In genomic region chr19:16022251-16022650, GRCh38 we compare ENCODE assay signal across 15 cellular contexts. TPM values are rescaled to one million over a fixed set of nuclear protein-coding genes. Genes with fewer than 3 reads are reported as not detected.
A peak's percentile ranks its signal among the peaks of the same experiment; 100 is the strongest.
DNase-seq lines count a peak whose midpoint lies in the region; ATAC-seq and TF ChIP-seq lines count a peak whose summit lies in the region.
"Had no signal": no experiment of that assay in that cellular context is flagged by ENCODE, and none has a peak within 500 bp of the region (broad histone marks: within the 10 kb centered on the region; RNA-seq: fewer than 3 reads in every experiment).

No MANE protein-coding gene starts in this region.

- H2BK15ac ChIP-seq in H9 (ENCODE audit: low read depth, low read length) (no peak overlapping the region), neuronal stem cell (ENCODE audit: low read length) (no peak overlapping the region)

- H2BK120ac ChIP-seq in H9 (ENCODE audit: low read depth, low read length, poor library complexity, severe bottlenecking), result no peak overlapping the region
- no peak overlapping the region for H2BK120ac ChIP-seq in neuronal stem cell (ENCODE audit: low read depth, low read length)

- H3K9ac ChIP-seq in H9 (ENCODE audit: extremely low read depth, insufficient read length, low read length), result no peak overlapping the region
- no peak overlapping the region for H3K9ac ChIP-seq in neuronal stem cell (ENCODE audit: low read depth, low read length, poor library complexity)

- no peak overlapping the region for H3K27ac Mint-ChIP-seq in H9
- H3K27ac Mint-ChIP-seq in chondrocyte (ENCODE audit: unreplicated experiment), result no peak overlapping the region
- H3K27ac Mint-ChIP-seq: CD4-positive, CD25-positive, alpha-beta regulatory T cell; CD8-positive, alpha-beta memory T cell had no signal

- no peaks in the 10 kb centered on the region for H3K79me2 ChIP-seq in H9 (ENCODE audit: insufficient read depth, low read length)

- H2BK5ac ChIP-seq in H9 (ENCODE audit: insufficient read length, low read length) (no peak overlapping the region), neuronal stem cell (ENCODE audit: low read length) (no peak overlapping the region)

- TF ChIP-seq CTCF in H9 (conservative IDR thresholded peaks at IDR 0.05) (no peak), chondrocyte (IDR thresholded peaks at IDR 0.05) (no peak), upper lobe of right lung (IDR thresholded peaks at IDR 0.05) (no peak), testis (IDR thresholded peaks at IDR 0.05) (no peak)

- TF ChIP-seq POLR2A in testis (IDR thresholded peaks at IDR 0.05), result no peak

- no peak overlapping the region for H3K27ac ChIP-seq in H9 (ENCODE audit: insufficient read length, low read depth, low read length)
- H3K27ac ChIP-seq in neuronal stem cell (replicated peaks; ENCODE audit: low read length), result no peak overlapping the region
- no peak overlapping the region for H3K27ac ChIP-seq in upper lobe of right lung
- H3K27ac ChIP-seq in testis, result no peak overlapping the region

- no peaks in the 10 kb centered on the region for H3K23me2 ChIP-seq in H9 (ENCODE audit: insufficient read length, low read depth, low read length, poor library complexity, severe bottlenecking)

- H3K18ac ChIP-seq in H9 (ENCODE audit: insufficient read length, low read depth, low read length) (no peak overlapping the region), neuronal stem cell (ENCODE audit: low read length) (peak overlapping the region; percentile 17)

- H4K8ac ChIP-seq in H9 (replicated peaks; ENCODE audit: insufficient read length, low read depth, low read length) (no peak overlapping the region), neuronal stem cell (ENCODE audit: low read depth, low read length) (no peak overlapping the region)

- H3K36me3 ChIP-seq in neuronal stem cell (replicated peaks in 1 of 2; ENCODE audit: control insufficient read depth in 2 of 2, insufficient read depth in 2 of 2, low read length in 2 of 2), result no peaks in the 10 kb centered on the region
- no peaks in the 10 kb centered on the region for H3K36me3 ChIP-seq in upper lobe of right lung
- no peaks in the 10 kb centered on the region for H3K36me3 ChIP-seq in testis (ENCODE audit: low read depth, missing control alignments)
- H3K36me3 ChIP-seq: BE2C had no signal

- intact Hi-C loops in upper lobe of right lung (cut with DNase I) (no loop called here), testis (cut with DNase I; ENCODE audit: low total_unique reads) (no loop called here)

- H3K27me3 Mint-ChIP-seq in H9 (ENCODE audit: low read depth), result no peaks in the 10 kb centered on the region
- H3K27me3 Mint-ChIP-seq in chondrocyte (ENCODE audit: low read depth), result peaks cover 14% of the 10 kb centered on the region
- H3K27me3 Mint-ChIP-seq: CD4-positive, CD25-positive, alpha-beta regulatory T cell; CD8-positive, alpha-beta memory T cell had no signal

- H2AFZ ChIP-seq in H9 (ENCODE audit: low read length) (no peak overlapping the region), neuronal stem cell (ENCODE audit: low read length) (no peak overlapping the region)

- peaks cover 76% of the 10 kb centered on the region for H3K9me3 ChIP-seq in H9 (ENCODE audit: control insufficient read depth, low read depth, low read length)
- H3K9me3 ChIP-seq in neuronal stem cell (replicated peaks in 1 of 2; ENCODE audit: control insufficient read depth in 2 of 2, insufficient read depth in 1 of 2, low read depth in 1 of 2, low read length in 2 of 2), result peaks cover 0 to 7% of the 10 kb centered on the region in 2 donors
- H3K9me3 ChIP-seq in upper lobe of right lung, result no peaks in the 10 kb centered on the region
- no peaks in the 10 kb centered on the region for H3K9me3 ChIP-seq in testis
- H3K9me3 ChIP-seq: BE2C had no signal

- H3K23ac ChIP-seq in H9 (ENCODE audit: insufficient read length, low read depth, low read length), result no peak overlapping the region
- H3K23ac ChIP-seq in neuronal stem cell (ENCODE audit: low read depth, low read length, poor library complexity), result no peak overlapping the region

- no peaks in the 10 kb centered on the region for H4K20me1 ChIP-seq in H9 (ENCODE audit: control insufficient read depth, insufficient read depth, insufficient read length)

- H3K4ac ChIP-seq in H9 (ENCODE audit: low read depth, low read length) (no peak overlapping the region), neuronal stem cell (ENCODE audit: low read length) (no peak overlapping the region)

- no peak overlapping the region for H3K56ac ChIP-seq in H9 (ENCODE audit: insufficient read length, low read depth, low read length)

- H3K27me3 ChIP-seq in H9 (ENCODE audit: insufficient read depth, low read length), result no peaks in the 10 kb centered on the region
- H3K27me3 ChIP-seq in neuronal stem cell (ENCODE audit: control insufficient read depth in 3 of 3, insufficient read depth in 3 of 3, low read depth in 1 of 3, low read length in 3 of 3), result peaks cover 0 to 42% (median 0%) of the 10 kb centered on the region in 3 experiments
- no peaks in the 10 kb centered on the region for H3K27me3 ChIP-seq in upper lobe of right lung
- H3K27me3 ChIP-seq in testis, result no peaks in the 10 kb centered on the region
- H3K27me3 ChIP-seq: BE2C had no signal

- WGBS in H9 (ENCODE audit: extremely low coverage, insufficient read length, low lambda C conversion rate), result no CpG with 5 or more reads among the region's 8 CpGs
- WGBS in neuronal stem cell (ENCODE audit: extremely low coverage in 2 of 2, insufficient read length in 2 of 2, insufficient replicate concordance in 1 of 2), 2 donors, result no CpG with 5 or more reads among the region's 8 CpGs
- WGBS in testis, 2 donors, result 55 to 69% methylated on average over 6 to 7 of the region's 8 CpGs

- no peak overlapping the region for H3K4me3 ChIP-seq in neuronal stem cell (ENCODE audit: low read length in 2 of 2)
- no peak overlapping the region for H3K4me3 ChIP-seq in upper lobe of right lung
- H3K4me3 ChIP-seq in testis, result no peak overlapping the region

- no peak overlapping the region for H3K4me2 ChIP-seq in H9 (ENCODE audit: insufficient read depth, insufficient read length, low read length)
- no peak overlapping the region for H3K4me2 ChIP-seq in neuronal stem cell (ENCODE audit: insufficient read depth, low read length, poor library complexity, severe bottlenecking)

- no peaks in the 10 kb centered on the region for H3K4me1 ChIP-seq in H9 (ENCODE audit: insufficient read depth, low read length)
- no peaks in the 10 kb centered on the region for H3K4me1 ChIP-seq in neuronal stem cell (ENCODE audit: control insufficient read depth in 2 of 2, insufficient read depth in 1 of 2, low read depth in 1 of 2, low read length in 2 of 2)
- H3K4me1 ChIP-seq in upper lobe of right lung, result no peaks in the 10 kb centered on the region
- H3K4me1 ChIP-seq in testis, result no peaks in the 10 kb centered on the region
- H3K4me1 ChIP-seq: BE2C had no signal

- no peak overlapping the region for H3T11ph ChIP-seq in H9 (ENCODE audit: low read length)

- no peak overlapping the region for H2BK20ac ChIP-seq in H9 (ENCODE audit: low read depth, low read length, poor library complexity, severe bottlenecking)

- no peaks in the 10 kb centered on the region for H3K4me1 Mint-ChIP-seq in H9
- H3K4me1 Mint-ChIP-seq in chondrocyte (ENCODE audit: low read depth), result no peaks in the 10 kb centered on the region
- H3K4me1 Mint-ChIP-seq: CD4-positive, CD25-positive, alpha-beta regulatory T cell had no signal

- no peak overlapping the region for H4K5ac ChIP-seq in H9 (ENCODE audit: insufficient read length, low read depth, low read length)

- H3K4me3 Mint-ChIP-seq in H9, result no peak overlapping the region
- H3K4me3 Mint-ChIP-seq in chondrocyte (ENCODE audit: unreplicated experiment), result no peak overlapping the region
- H3K4me3 Mint-ChIP-seq: CD4-positive, CD25-positive, alpha-beta regulatory T cell; CD8-positive, alpha-beta memory T cell had no signal

- DNase-seq in H9 (peak; percentile 18), chondrocyte (ENCODE audit: low spot score) (peak; percentile 87), neuronal stem cell (ENCODE audit: low spot score) (no peak), upper lobe of right lung (peak; percentile 53), testis (no peak), cerebellum (ENCODE audit: low spot score) (no peak), GM19240 (ENCODE audit: insufficient read length, low spot score) (no peak)
- DNase-seq: ACHN; BE2C; C1 segment of cervical spinal cord; CD4-positive, CD25-positive, alpha-beta regulatory T cell; CD8-positive, alpha-beta memory T cell; COR-L47; GOT3; IMR-90 had no signal

- H2AK5ac ChIP-seq in H9 (ENCODE audit: insufficient read length, low read length), result no peak overlapping the region
- H2AK5ac ChIP-seq in neuronal stem cell (ENCODE audit: low read depth, low read length), result no peak overlapping the region

- H3K9me3 Mint-ChIP-seq in H9 (peaks cover 34 to 98% of the 10 kb centered on the region in 2 experiments), chondrocyte (ENCODE audit: low read depth) (no peaks in the 10 kb centered on the region)
- H3K9me3 Mint-ChIP-seq: CD4-positive, CD25-positive, alpha-beta regulatory T cell; CD8-positive, alpha-beta memory T cell had no signal

- H3K36me3 Mint-ChIP-seq in H9 (ENCODE audit: insufficient read depth in 1 of 3, low read depth in 3 of 3) (peaks cover 0 to 11% (median 0%) of the 10 kb centered on the region in 3 experiments; a peak in 2 of 7 replicates), chondrocyte (ENCODE audit: low read depth) (no peaks in the 10 kb centered on the region)
- H3K36me3 Mint-ChIP-seq: CD4-positive, CD25-positive, alpha-beta regulatory T cell; CD8-positive, alpha-beta memory T cell had no signal

- H2BK12ac ChIP-seq in H9 (ENCODE audit: insufficient read length, low read depth, low read length), result no peak overlapping the region
- H2BK12ac ChIP-seq in neuronal stem cell (ENCODE audit: low read length), result no peak overlapping the region

- no peak for ATAC-seq in upper lobe of right lung

- H3K14ac ChIP-seq in H9 (ENCODE audit: insufficient read depth, low read length) (no peak overlapping the region), neuronal stem cell (ENCODE audit: low read length) (no peak overlapping the region)

- H4K91ac ChIP-seq in H9 (ENCODE audit: insufficient read length, low read depth, low read length) (no peak overlapping the region), neuronal stem cell (ENCODE audit: low read depth, low read length, poor library complexity) (no peak overlapping the region)

- H3K79me1 ChIP-seq in H9 (ENCODE audit: insufficient read depth, low read depth, low read length, poor library complexity, severe bottlenecking) (no peaks in the 10 kb centered on the region), neuronal stem cell (ENCODE audit: low read depth, low read length) (no peaks in the 10 kb centered on the region)

RNA-seq across cellular contexts. Expression of gene TPM4, which starts 54.0 kb away (rescaled TPM):
- total RNA-seq in H9 (2021) (431 TPM in 2 replicates), chondrocyte (774 to 1,188 TPM (median 1,175 TPM) in 3 replicates), upper lobe of right lung (386 TPM), testis (100 to 1,000 TPM; 212 to 271 TPM), cerebellum (92.0 TPM)
- 413 TPM for polyA plus RNA-seq in neuronal stem cell (2013, experiment 1 of 2)
- 408 TPM for polyA plus RNA-seq in neuronal stem cell (2013, experiment 2 of 2)
- 227 TPM for polyA plus RNA-seq in testis (ENCODE audit: insufficient read depth, low read depth, low replicate concordance)

Comparison
In these comparisons a context has a peak if more than half of its experiments do, and no peak if none do; other contexts are left out.
1. DNase-seq: peak in H9 (single experiment), chondrocyte (single experiment) and upper lobe of right lung (single experiment); none in neuronal stem cell (single experiment), testis (single experiment), cerebellum (single experiment) and GM19240 (single experiment).